Comparison of ENCODE assay signal across 17 cellular contexts in the genomic region with DNA sequence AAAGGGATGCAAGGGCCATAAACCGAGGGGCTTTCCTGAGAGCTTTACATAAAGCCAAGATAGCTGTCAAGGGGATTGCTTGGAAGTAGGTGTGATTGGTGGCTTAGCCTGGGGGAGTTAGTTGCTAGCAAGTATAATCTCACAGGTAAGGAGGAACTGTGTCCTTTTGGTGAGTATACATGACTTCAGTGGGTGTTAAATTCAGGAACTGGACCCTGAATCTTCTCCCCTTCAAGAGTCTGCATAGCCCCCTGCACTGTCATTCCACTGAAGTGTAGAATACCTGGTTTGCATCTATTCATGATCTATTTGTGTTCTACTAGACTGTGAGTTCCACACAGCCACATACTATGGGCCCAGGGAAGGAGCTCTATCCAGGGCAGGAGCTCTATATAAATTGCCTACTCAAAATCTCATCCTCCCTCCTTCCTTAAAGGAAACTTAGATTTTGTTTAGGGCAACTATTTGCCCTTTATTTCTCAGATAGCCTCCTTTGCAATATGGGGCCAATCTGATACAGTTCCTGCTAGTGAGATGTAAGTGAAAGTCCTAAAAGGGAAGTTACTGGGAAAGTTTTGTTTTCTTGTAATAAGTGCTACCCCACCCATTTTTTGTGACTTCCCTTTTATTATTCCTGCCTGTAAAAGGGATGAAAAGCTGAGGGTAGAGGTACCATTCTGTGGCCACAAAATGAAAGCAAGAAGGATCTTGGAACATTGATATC.
"Had no signal": no experiment of that assay in that cellular context is flagged by ENCODE, and none has a peak within 500 bp of the region (broad histone marks: within the 10 kb centered on the region; RNA-seq: fewer than 3 reads in every experiment).

No MANE protein-coding gene starts in this region.

- H3K4me3 Mint-ChIP-seq: activated T-cell treated with anti-CD3 and anti-CD28 coated beads, Interleukin-2, amount 50 U/mL, for 72 hours; WTC11 had no signal

- FAIRE-seq: colon, endometrium, islet of Langerhans had no signal

- H3K4me3 ChIP-seq: lower lobe of right lung, ovary, spleen, stomach, testis had no signal

- H3K36me3 ChIP-seq: lower lobe of right lung, ovary, spleen, stomach had no signal

- ATAC-seq: activated naive CD4-positive, alpha-beta T cell treated with anti-CD3 and anti-CD28 coated beads, Interleukin-2, amount 50 U/mL, for 72 hours; activated T-cell treated with anti-CD3 and anti-CD28 coated beads, Interleukin-2, amount 50 U/mL, for 72 hours; left colon; lower lobe of right lung; sciatic nerve; WTC11 had no signal

- H3K27ac ChIP-seq: lower lobe of right lung, ovary, stomach, testis had no signal

- H3K4me1 ChIP-seq: lower lobe of right lung, stomach, testis had no signal

- H3K27me3 ChIP-seq: ovary, spleen, stomach, testis had no signal

- H3K27ac Mint-ChIP-seq: activated naive CD4-positive, alpha-beta T cell treated with anti-CD3 and anti-CD28 coated beads, Interleukin-2, amount 50 U/mL, for 72 hours; activated T-cell treated with anti-CD3 and anti-CD28 coated beads, Interleukin-2, amount 50 U/mL, for 72 hours; WTC11 had no signal

- H3K9me3 ChIP-seq: lower lobe of right lung, ovary, stomach, testis had no signal

- DNase-seq: activated CD4-positive, alpha-beta T cell treated with anti-CD3 and anti-CD28 coated beads for 48 hours; activated CD8-positive, alpha-beta memory T cell treated with anti-CD3 and anti-CD28 coated beads, Interleukin-2, amount 50 U/mL, for 48 hours; activated gamma-delta T cell; activated T-cell treated with anti-CD3 and anti-CD28 coated beads, Interleukin-2, amount 50 U/mL, for 72 hours; left colon; lower lobe of right lung; midbrain; ovary; spleen; stomach; testis had no signal
